In genomic region chr6:166573456-166574216, GRCh38 we compare ENCODE assay signal across 15 cellular contexts. TPM values are rescaled to one million over a fixed set of nuclear protein-coding genes. Genes with fewer than 3 reads are reported as not detected.
DNase-seq lines count a peak whose midpoint lies in the region; ATAC-seq and TF ChIP-seq lines count a peak whose summit lies in the region.
"Had no signal": no experiment of that assay in that cellular context is flagged by ENCODE, and none has a peak within 500 bp of the region (broad histone marks: within the 10 kb centered on the region; RNA-seq: fewer than 3 reads in every experiment).

No MANE protein-coding gene starts in this region.

- no peak for TF ChIP-seq EP300 in tibial nerve (IDR thresholded peaks at IDR 0.05)

- H3K27me3 ChIP-seq in BLaER1 (no peaks in the 10 kb centered on the region), tibial nerve (no peaks in the 10 kb centered on the region)

- H3K9me3 ChIP-seq in BLaER1: peaks cover 24% of the 10 kb centered on the region
- H3K9me3 ChIP-seq in tibial nerve: peaks cover 0 to 3% (median 0%) of the 10 kb centered on the region in 4 donors
- H3K9me3 ChIP-seq: Caco-2 had no signal

- POLR2A ChIA-PET in RWPE1 (lab: Yijun Ruan, JAX; ENCODE audit: low non-redundant PET): no interaction called here

- peak overlapping the region; percentile 69 for H3K4me2 ChIP-seq in BLaER1
- H3K4me2 ChIP-seq: PC-9 had no signal

- intact Hi-C loops in posterior vena cava (cut with DNase I): no loop called here

- 0 out of 2 replicates have a peak, but pooled peaks cover 9% of the 10 kb centered on the region for H4K20me1 ChIP-seq in BLaER1

- H3K4me1 ChIP-seq in BLaER1: peaks cover 30% of the 10 kb centered on the region
- H3K4me1 ChIP-seq in tibial nerve: peaks cover 0 to 29% (median 5%) of the 10 kb centered on the region in 4 donors
- H3K4me1 ChIP-seq: Caco-2 had no signal

- H3K27ac ChIP-seq in BLaER1 (no peak overlapping the region), RWPE1 (peak overlapping the region; percentile 70), tibial nerve (peak overlapping the region in 1 of 4 donors; percentile 13)
- H3K27ac ChIP-seq: PC-9 had no signal

- DNase-seq in RWPE1 (ENCODE audit: low spot score) (no peak), islet precursor cell (peak; percentile 54), posterior vena cava (ENCODE audit: low spot score) (peak; percentile 46), tibial nerve (ENCODE audit: low spot score in 2 of 2) (no peak), NCI-H2171 treated with DMSO at 0.1 percent for 48 hours (lab: John Stamatoyannopoulos, UW) (no peak)
- DNase-seq in stimulated activated CD4-positive, alpha-beta T cell treated with anti-CD3 and anti-CD28 coated beads, Interleukin-2, amount 100 ng/mL, for 48 hours: no peak
- DNase-seq: Caco-2, NCI-H1417 treated with DMSO at 0.1 percent for 48 hours, NCI-H2029, NCI-H2171, NCI-H774, PC-9 had no signal

- CTCF ChIA-PET in RWPE1 (lab: Yijun Ruan, JAX): interaction anchor here (0.6 kb wide), 1 partner anchor 58 kb away, joined by 3 read pairs; no protein-coding TSS in a partner anchor

- no peak overlapping the region for H3K9ac ChIP-seq in BLaER1

- H3K4me3 ChIP-seq in BLaER1 (no peak overlapping the region), tibial nerve (no peak overlapping the region)
- H3K4me3 ChIP-seq: PC-9 had no signal

- no peak for TF ChIP-seq POLR2A in tibial nerve (IDR thresholded peaks at IDR 0.05)

- TF ChIP-seq CTCF in RWPE1 (conservative IDR thresholded peaks at IDR 0.05; ENCODE audit: low read depth) (no peak), tibial nerve (IDR thresholded peaks at IDR 0.05) (no peak)

- WGBS in tibial nerve, 2 donors: 75 to 77% methylated on average over 19 of the region's 19 CpGs

- H3K36me3 ChIP-seq in BLaER1 (no peaks in the 10 kb centered on the region), tibial nerve (peaks cover 0 to 12% (median 0%) of the 10 kb centered on the region in 3 donors)

- ATAC-seq in GM21576 (IDR thresholded peaks at IDR 0.05; ENCODE audit: unreplicated experiment): no peak
- ATAC-seq: HCT116 had no signal

RNA-seq across cellular contexts. Expression of gene RAMACL, which starts 12.8 kb away (rescaled TPM):
- total RNA-seq in posterior vena cava: 1 to 10 TPM; 1.7 to 2.7 TPM
- 10 to 100 TPM in 1 of 4 donors, 1 to 10 TPM in 3; 8.2 to 10.8 (median 9.1) TPM for total RNA-seq in tibial nerve

RNA-seq across cellular contexts. Expression of gene RPS6KA2, which starts 53.4 kb away (rescaled TPM):
- total RNA-seq in posterior vena cava (10 to 100 TPM; 34.0 to 43.4 TPM), tibial nerve (100 to 1,000 TPM in 2 of 4 donors, 10 to 100 TPM in 2; 89.6 to 153 (median 103) TPM)

Comparison
In these comparisons a context has a peak if more than half of its experiments do, and no peak if none do; other contexts are left out.
1. DNase-seq: peak in islet precursor cell (single experiment) and posterior vena cava (single experiment); none in RWPE1 (single experiment), stimulated activated CD4-positive, alpha-beta T cell treated with anti-CD3 and anti-CD28 coated beads, Interleukin-2, amount 100 ng/mL, for 48 hours (0 of 2), tibial nerve (0 of 2) and NCI-H2171 treated with DMSO at 0.1 percent for 48 hours (single experiment).